1 cellular context compared by ENCODE assay signal in genomic region chr20:5126512-5127203, GRCh38.
A peak's percentile ranks its signal among the peaks of the same experiment; 100 is the strongest.
TF ChIP-seq lines count a peak whose summit lies in the region.

TSS of gene CDS2 (plus strand) at chr20:5127008. CDS start at chr20:5127093, 85 bp downstream.

TF ChIP-seq in K562, 482 proteins besides CTCF, POLR2A, EP300 and RAD21 (continued from another document and continues in another):
- TF ChIP-seq CREM (IDR thresholded peaks at IDR 0.05; ENCODE audit: low read depth) = peak; percentile 79
- no peak for TF ChIP-seq DACH1 (IDR thresholded peaks at IDR 0.05; ENCODE audit: partially characterized antibody)
- TF ChIP-seq ZBTB11 (CRISPR knock-in tag; IDR thresholded peaks at IDR 0.05) = 0 out of 6 replicates have a peak, but pooled peaks of 1 of the 3 experiments have one; percentile 39
- TF ChIP-seq NUFIP1 (IDR thresholded peaks at IDR 0.05; ENCODE audit: partially characterized antibody) = no peak
- TF ChIP-seq RBFOX2 (IDR thresholded peaks at IDR 0.05; ENCODE audit: low read depth, low read length) = peak; percentile 79
- no peak for TF ChIP-seq ARID1B (IDR thresholded peaks at IDR 0.05)
- peak; percentile 67 for TF ChIP-seq HMGN3 (IDR thresholded peaks at IDR 0.05; ENCODE audit: borderline replicate concordance, extremely low read depth, insufficient read length, low read depth, low read length)
- TF ChIP-seq KDM4B (IDR thresholded peaks at IDR 0.05; ENCODE audit: borderline replicate concordance in 2 of 2, low read depth in 1 of 2) = no peak
- no peak for TF ChIP-seq ZNF766 (CRISPR knock-in tag; conservative IDR thresholded peaks at IDR 0.05)
- peak; percentile 69; the same call in 1 of the 2 replicates for TF ChIP-seq SP1 (CRISPR knock-in tag; IDR thresholded peaks at IDR 0.05)
- no peak for TF ChIP-seq RBM14 (IDR thresholded peaks at IDR 0.05; ENCODE audit: borderline replicate concordance, insufficient read depth, low read depth, low read length)
- peak; percentile 92 for TF ChIP-seq ZBTB2 (IDR thresholded peaks at IDR 0.05)
- TF ChIP-seq MTA3 (IDR thresholded peaks at IDR 0.05; ENCODE audit: borderline replicate concordance) = no peak; the same call in 1 of the 2 replicates
- TF ChIP-seq NFYB (IDR thresholded peaks at IDR 0.05; ENCODE audit: extremely low read depth, insufficient read length) = peak; percentile 64
- TF ChIP-seq CXXC5 (CRISPR knock-in tag; IDR thresholded peaks at IDR 0.05) = 0 out of 2 replicates have a peak, but pooled peaks have one; percentile 25
- TF ChIP-seq CTBP1 (IDR thresholded peaks at IDR 0.05; ENCODE audit: borderline replicate concordance) = peak; percentile 70
- TF ChIP-seq ZNF609 (CRISPR knock-in tag; IDR thresholded peaks at IDR 0.05; ENCODE audit: borderline replicate concordance) = 0 out of 2 replicates have a peak, but pooled peaks have one; percentile 17
- TF ChIP-seq LCOR (CRISPR knock-in tag; IDR thresholded peaks at IDR 0.05) = 0 out of 2 replicates have a peak, but pooled peaks have one; percentile 55
- TF ChIP-seq ARNT (IDR thresholded peaks at IDR 0.05) = no peak
- peak; percentile 58; the same call in 1 of the 2 replicates for TF ChIP-seq ETS1 (conservative IDR thresholded peaks at IDR 0.05; ENCODE audit: control insufficient read depth, low read depth, low read length)
- TF ChIP-seq FOXP4 (CRISPR knock-in tag; IDR thresholded peaks at IDR 0.05; ENCODE audit: borderline replicate concordance) = no peak
- TF ChIP-seq SETDB1 (IDR thresholded peaks at IDR 0.05; ENCODE audit: low read length) = no peak
- TF ChIP-seq SMARCA5 (IDR thresholded peaks at IDR 0.05) = no peak
- peak; percentile 80 for TF ChIP-seq POLR2G (IDR thresholded peaks at IDR 0.05; ENCODE audit: low read depth, low read length)
- 0 out of 2 replicates have a peak, but pooled peaks have one; percentile 5 for TF ChIP-seq JUN (IDR thresholded peaks at IDR 0.05; ENCODE audit: borderline replicate concordance, low read depth, low read length)
- no peak for TF ChIP-seq JUN (CRISPR knock-in tag; IDR thresholded peaks at IDR 0.05; ENCODE audit: borderline replicate concordance)
- peak; percentile 48 for TF ChIP-seq RB1 (IDR thresholded peaks at IDR 0.05; ENCODE audit: low read depth)
- peak; percentile 38; the same call in 1 of the 2 replicates for TF ChIP-seq PHF8 (IDR thresholded peaks at IDR 0.05; ENCODE audit: borderline replicate concordance, low read length)
- no peak for TF ChIP-seq ZNF282 (CRISPR knock-in tag; IDR thresholded peaks at IDR 0.05)
- peak; percentile 34 to 79 for TF ChIP-seq E2F6 (IDR thresholded peaks at IDR 0.05; ENCODE audit: borderline replicate concordance in 1 of 2, extremely low read depth in 1 of 2, insufficient read depth in 1 of 2, insufficient read length in 1 of 2, low read depth in 1 of 2, low read length in 1 of 2, poor library complexity in 1 of 2, severe bottlenecking in 1 of 2)
- peak; percentile 93 for TF ChIP-seq CTCFL (IDR thresholded peaks at IDR 0.05; ENCODE audit: borderline replicate concordance, insufficient read depth, low read depth, low read length, poor library complexity, severe bottlenecking)
- no peak for TF ChIP-seq MTF1 (CRISPR knock-in tag; IDR thresholded peaks at IDR 0.05; ENCODE audit: borderline replicate concordance)
- peak; percentile 58 for TF ChIP-seq FUS (optimal IDR thresholded peaks at IDR 0.05; ENCODE audit: low read depth, low read length)
- TF ChIP-seq MITF (IDR thresholded peaks at IDR 0.05) = no peak
- TF ChIP-seq HNRNPH1 (optimal IDR thresholded peaks at IDR 0.05; ENCODE audit: low read depth, low read length) = no peak
- TF ChIP-seq ZC3H11A (IDR thresholded peaks at IDR 0.05; ENCODE audit: low read depth, low read length) = no peak
